In genomic region chr13:111861766-111862366, GRCh38 we compare ENCODE assay signal across 20 cellular contexts.
"Had no signal": no experiment of that assay in that cellular context is flagged by ENCODE, and none has a peak within 500 bp of the region (broad histone marks: within the 10 kb centered on the region; RNA-seq: fewer than 3 reads in every experiment).

No MANE protein-coding gene starts in this region.

- H3K9me3 ChIP-seq: body of pancreas, neutrophil, ovary, prostate gland, thyroid gland had no signal

- H3K27me3 ChIP-seq: body of pancreas, neutrophil, ovary, thyroid gland had no signal

- H3K27ac ChIP-seq: body of pancreas, cardiac muscle cell, neutrophil, ovary, prostate gland, thyroid gland had no signal

- H3K4me3 ChIP-seq: body of pancreas, cardiac muscle cell, ovary, prostate gland, thyroid gland had no signal

- H3K4me1 ChIP-seq: body of pancreas, prostate gland, thyroid gland had no signal

- H3K36me3 ChIP-seq: cardiac muscle cell, neutrophil, ovary, prostate gland, thyroid gland had no signal

- DNase-seq: activated CD4-positive, alpha-beta T cell treated with anti-CD3 and anti-CD28 coated beads for 1 hour; activated CD4-positive, alpha-beta T cell treated with anti-CD3 and anti-CD28 coated beads, Interleukin-2, amount 50 U/mL, for 1 hour; activated CD8-positive, alpha-beta T cell treated with anti-CD3 and anti-CD28 coated beads, Interleukin-2, amount 10 ng/mL, durations not matched to agents 7 days and 5 days; activated gamma-delta T cell treated with Interleukin-2 at 50 U/mL for 16 hours; activated T-cell treated with anti-CD3 and anti-CD28 coated beads, Interleukin-2, amount 50 U/mL, for 1 hour; anterior cingulate cortex; body of pancreas; dermis blood vessel endothelial cell; effector CD8-positive, alpha-beta T cell; erythroblast; left colon; ovary; stimulated activated CD4-positive, alpha-beta T cell treated with anti-CD3 and anti-CD28 coated beads, Interleukin-12 subunit alpha, Interleukin-12 subunit beta, amount 100 ng/mL, for 4 hours; stimulated activated CD4-positive, alpha-beta T cell treated with anti-CD3 and anti-CD28 coated beads, Interleukin-4, amount 100 ng/mL, for 4 hours; substantia nigra; thyroid gland had no signal

- ATAC-seq: activated CD8-positive, alpha-beta T cell treated with anti-CD3 and anti-CD28 coated beads, Interleukin-2, amount 10 ng/mL, durations not matched to agents 7 days and 5 days; body of pancreas; left colon; natural killer cell treated with Interleukin-12 subunit alpha and Interleukin-12 subunit beta and Interleukin-15 and Interleukin-18, amount 100 ng/mL, for 72 hours had no signal
